ENCODE assay signal across 17 cellular contexts in the genomic region with DNA sequence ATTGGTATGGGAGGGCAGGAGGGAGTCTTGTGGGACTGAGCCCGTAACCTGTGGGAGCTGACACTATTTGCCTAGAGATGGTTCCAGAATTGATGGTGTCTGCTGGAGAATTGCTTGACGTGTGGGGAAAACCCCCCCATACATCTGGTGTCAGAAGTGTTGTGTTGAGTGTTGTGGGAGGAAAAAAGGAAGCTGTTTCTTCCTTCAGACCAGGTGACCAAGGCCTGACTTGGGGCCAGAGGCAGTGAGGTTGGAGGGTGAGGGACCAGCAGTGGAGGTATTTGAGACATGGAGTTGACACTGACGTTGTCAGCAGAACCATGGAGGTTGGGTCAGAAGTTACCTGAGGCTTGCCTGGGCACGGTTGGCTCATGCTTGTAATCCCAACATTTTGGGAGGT. TPM values are rescaled to one million over a fixed set of nuclear protein-coding genes. Genes with fewer than 3 reads are reported as not detected.
A peak's percentile ranks its signal among the peaks of the same experiment; 100 is the strongest.
DNase-seq lines count a peak whose midpoint lies in the region; ATAC-seq and TF ChIP-seq lines count a peak whose summit lies in the region.
"Had no signal": no experiment of that assay in that cellular context is flagged by ENCODE, and none has a peak within 500 bp of the region (broad histone marks: within the 10 kb centered on the region; RNA-seq: fewer than 3 reads in every experiment).

No MANE protein-coding gene starts in this region.

- H4K20me1 ChIP-seq in hepatocyte (ENCODE audit: insufficient read depth, poor library complexity, severe bottlenecking) (no peaks in the 10 kb centered on the region), neural progenitor cell (ENCODE audit: low read depth) (no peaks in the 10 kb centered on the region)

- H3F3A ChIP-seq in neural progenitor cell (ENCODE audit: low read depth), result no peaks in the 10 kb centered on the region

- TF ChIP-seq POLR2A in NB4 (IDR thresholded peaks at IDR 0.05; ENCODE audit: extremely low read depth, insufficient read length), result no peak

- CTCF ChIA-PET in activated naive CD4-positive, alpha-beta T cell treated with anti-CD3 and anti-CD28 coated beads, Interleukin-2, amount 10 ng/mL, durations not matched to agents 7 days and 5 days (lab: Charles Lee), result interaction anchor here (0.7 kb wide), 2 partner anchors 18 to 45 kb away, joined by 3 read pairs; no protein-coding TSS in a partner anchor

- no peaks in the 10 kb centered on the region for H3K27me3 ChIP-seq in hepatocyte
- peaks cover 5% of the 10 kb centered on the region for H3K27me3 ChIP-seq in neural progenitor cell
- H3K27me3 ChIP-seq: breast epithelium, SJSA1 had no signal

- no peaks in the 10 kb centered on the region for H3K79me2 ChIP-seq in hepatocyte
- no peaks in the 10 kb centered on the region for H3K79me2 ChIP-seq in neural progenitor cell (ENCODE audit: low read depth)

- H3K27me3 Mint-ChIP-seq in activated naive CD4-positive, alpha-beta T cell treated with anti-CD3 and anti-CD28 coated beads, Interleukin-2, amount 10 ng/mL, durations not matched to agents 7 days and 5 days, result no peaks in the 10 kb centered on the region
- no peaks in the 10 kb centered on the region for H3K27me3 Mint-ChIP-seq in central memory CD8-positive, alpha-beta T cell
- H3K27me3 Mint-ChIP-seq in osteocyte (ENCODE audit: unreplicated experiment) (peaks cover 3% of the 10 kb centered on the region), neural progenitor cell (ENCODE audit: insufficient read depth, low read depth) (peaks cover 5% of the 10 kb centered on the region)

- no peak for DNase-seq in activated naive CD4-positive, alpha-beta T cell treated with anti-CD3 and anti-CD28 coated beads, Interleukin-2, amount 10 ng/mL, durations not matched to agents 7 days and 5 days
- DNase-seq in activated naive CD4-positive, alpha-beta T cell treated with Interleukin-2 at 50 U/mL for 16 hours, result no peak
- peak; percentile 30 for DNase-seq in NB4 (ENCODE audit: low read depth)
- DNase-seq in central memory CD8-positive, alpha-beta T cell (ENCODE audit: low spot score in 2 of 2), result no peak
- DNase-seq in GDM1 (lab: John Stamatoyannopoulos, UW), result no peak
- DNase-seq in hepatocyte (ENCODE audit: low spot score), result no peak
- no peak for DNase-seq in osteocyte (ENCODE audit: extremely low spot score, unreplicated experiment)
- no peak for DNase-seq in neural progenitor cell (ENCODE audit: low spot score)
- DNase-seq: DND-41, endodermal cell, NCI-H1092 had no signal

- H3K27ac ChIP-seq in hepatocyte (no peak overlapping the region), neural progenitor cell (no peak overlapping the region)
- H3K27ac ChIP-seq: breast epithelium, SJSA1 had no signal

- H3K4me2 ChIP-seq in hepatocyte, result no peak overlapping the region
- H3K4me2 ChIP-seq in neural progenitor cell, result no peak overlapping the region

- H3K4me3 Mint-ChIP-seq in activated naive CD4-positive, alpha-beta T cell treated with anti-CD3 and anti-CD28 coated beads, Interleukin-2, amount 10 ng/mL, durations not matched to agents 7 days and 5 days, result no peak overlapping the region
- H3K4me3 Mint-ChIP-seq in central memory CD8-positive, alpha-beta T cell, result no peak overlapping the region
- H3K4me3 Mint-ChIP-seq in osteocyte (ENCODE audit: unreplicated experiment) (no peak overlapping the region), neural progenitor cell (no peak overlapping the region)
- H3K4me3 Mint-ChIP-seq: endodermal cell, mesothelial cell of epicardium, WTC11 had no signal

- H3K9me3 Mint-ChIP-seq in activated naive CD4-positive, alpha-beta T cell treated with anti-CD3 and anti-CD28 coated beads, Interleukin-2, amount 10 ng/mL, durations not matched to agents 7 days and 5 days, result peaks cover 12% of the 10 kb centered on the region
- peaks cover 5% of the 10 kb centered on the region for H3K9me3 Mint-ChIP-seq in central memory CD8-positive, alpha-beta T cell
- no peaks in the 10 kb centered on the region for H3K9me3 Mint-ChIP-seq in osteocyte (ENCODE audit: unreplicated experiment)
- peaks cover 6% of the 10 kb centered on the region for H3K9me3 Mint-ChIP-seq in neural progenitor cell
- H3K9me3 Mint-ChIP-seq: endodermal cell, mesothelial cell of epicardium, WTC11 had no signal

- H3K9me3 ChIP-seq in hepatocyte (ENCODE audit: low read depth) (no peaks in the 10 kb centered on the region), neural progenitor cell (ENCODE audit: low read depth) (no peaks in the 10 kb centered on the region)
- H3K9me3 ChIP-seq: breast epithelium, SJSA1 had no signal

- no peak overlapping the region for H3K4me3 ChIP-seq in NB4 (ENCODE audit: low read depth, low read length)
- H3K4me3 ChIP-seq in hepatocyte, result no peak overlapping the region
- H3K4me3 ChIP-seq in neural progenitor cell, result no peak overlapping the region
- H3K4me3 ChIP-seq: breast epithelium, SJSA1 had no signal

- H2AFZ ChIP-seq in hepatocyte (no peak overlapping the region), neural progenitor cell (replicated peaks) (no peak overlapping the region)

- peaks cover 63% of the 10 kb centered on the region for H3K4me1 Mint-ChIP-seq in activated naive CD4-positive, alpha-beta T cell treated with anti-CD3 and anti-CD28 coated beads, Interleukin-2, amount 10 ng/mL, durations not matched to agents 7 days and 5 days
- peaks cover 65% of the 10 kb centered on the region for H3K4me1 Mint-ChIP-seq in central memory CD8-positive, alpha-beta T cell
- H3K4me1 Mint-ChIP-seq in osteocyte (ENCODE audit: unreplicated experiment) (no peaks in the 10 kb centered on the region), neural progenitor cell (peaks cover 28% of the 10 kb centered on the region)

- peak overlapping the region; percentile 20 for H3K27ac Mint-ChIP-seq in activated naive CD4-positive, alpha-beta T cell treated with anti-CD3 and anti-CD28 coated beads, Interleukin-2, amount 10 ng/mL, durations not matched to agents 7 days and 5 days
- peak overlapping the region; percentile 70 for H3K27ac Mint-ChIP-seq in central memory CD8-positive, alpha-beta T cell (ENCODE audit: low read depth)
- H3K27ac Mint-ChIP-seq in osteocyte (ENCODE audit: unreplicated experiment), result no peak overlapping the region
- H3K27ac Mint-ChIP-seq in neural progenitor cell, result no peak overlapping the region
- H3K27ac Mint-ChIP-seq: endodermal cell, mesothelial cell of epicardium, progenitor cell of endocrine pancreas, WTC11 had no signal

- no peak overlapping the region for H3K9ac ChIP-seq in neural progenitor cell

- WGBS in hepatocyte (ENCODE audit: low lambda C conversion rate, missing lambda C conversion rate), result 89% methylated on average over 4 of the region's 4 CpGs

- ATAC-seq in central memory CD8-positive, alpha-beta T cell (replicated peaks; ENCODE audit: extremely low read depth, poor library complexity, severe bottlenecking), result no peak
- ATAC-seq: WTC11 had no signal

- peaks cover 7% of the 10 kb centered on the region for H3K4me1 ChIP-seq in hepatocyte (ENCODE audit: insufficient read depth)
- peaks cover 16% of the 10 kb centered on the region for H3K4me1 ChIP-seq in neural progenitor cell
- H3K4me1 ChIP-seq: breast epithelium had no signal

- peaks cover 48% of the 10 kb centered on the region for H3K36me3 Mint-ChIP-seq in activated naive CD4-positive, alpha-beta T cell treated with anti-CD3 and anti-CD28 coated beads, Interleukin-2, amount 10 ng/mL, durations not matched to agents 7 days and 5 days
- H3K36me3 Mint-ChIP-seq in central memory CD8-positive, alpha-beta T cell (ENCODE audit: insufficient read depth), result peaks cover 29% of the 10 kb centered on the region
- H3K36me3 Mint-ChIP-seq in osteocyte (ENCODE audit: unreplicated experiment) (no peaks in the 10 kb centered on the region), neural progenitor cell (no peaks in the 10 kb centered on the region)
- H3K36me3 Mint-ChIP-seq: mesothelial cell of epicardium, WTC11 had no signal

- H3K36me3 ChIP-seq in hepatocyte (replicated peaks; ENCODE audit: insufficient read depth, low read depth) (no peaks in the 10 kb centered on the region), neural progenitor cell (no peaks in the 10 kb centered on the region)
- H3K36me3 ChIP-seq: breast epithelium, SJSA1 had no signal

- H3K9me2 ChIP-seq in hepatocyte (replicated peaks; ENCODE audit: insufficient read depth), result no peaks in the 10 kb centered on the region

- no peak for TF ChIP-seq CTCF in NB4 (IDR thresholded peaks at IDR 0.05; ENCODE audit: low read depth, low read length)
- no peak for TF ChIP-seq CTCF in hepatocyte (IDR thresholded peaks at IDR 0.05; ENCODE audit: poor library complexity)
- no peak for TF ChIP-seq CTCF in osteocyte (IDR thresholded peaks at IDR 0.05)
- TF ChIP-seq CTCF in neural progenitor cell (IDR thresholded peaks at IDR 0.05), result no peak

RNA-seq across cellular contexts. Expression of a gene that starts 8.3 kb away (rescaled TPM):
- total RNA-seq in hepatocyte (0.47 and 1.5 TPM in 2 replicates), osteocyte (not detected in 2 replicates), neural progenitor cell (ENCODE audit: low replicate concordance) (0.11 and 0.87 TPM in 2 replicates)
- 0.89 and 0.97 TPM in 2 replicates for polyA plus RNA-seq in hepatocyte
- total RNA-seq: frontal cortex, SJSA1 had no signal

RNA-seq across cellular contexts. Expression of a gene that starts 39.1 kb away (rescaled TPM):
- total RNA-seq in hepatocyte, result 76.3 and 78.9 TPM in 2 replicates
- 56.4 and 58.0 TPM in 2 replicates for polyA plus RNA-seq in hepatocyte
- 36.1 and 37.7 TPM in 2 replicates for total RNA-seq in osteocyte
- total RNA-seq in neural progenitor cell (ENCODE audit: low replicate concordance), result 21.9 and 31.6 TPM in 2 replicates

RNA-seq across cellular contexts. Expression of a gene that starts 56.8 kb away (rescaled TPM):
- total RNA-seq in hepatocyte, result 14.8 and 19.0 TPM in 2 replicates
- polyA plus RNA-seq in hepatocyte, result 8.9 and 9.0 TPM in 2 replicates
- 25.7 and 27.7 TPM in 2 replicates for total RNA-seq in osteocyte
- 10.9 and 13.0 TPM in 2 replicates for total RNA-seq in neural progenitor cell (ENCODE audit: low replicate concordance)

Comparison
In these comparisons a context has a peak if more than half of its experiments do, and no peak if none do; other contexts are left out.
1. H3K27ac Mint-ChIP-seq: peak in activated naive CD4-positive, alpha-beta T cell treated with anti-CD3 and anti-CD28 coated beads, Interleukin-2, amount 10 ng/mL, durations not matched to agents 7 days and 5 days (single experiment) and central memory CD8-positive, alpha-beta T cell (single experiment); none in osteocyte (single experiment) and neural progenitor cell (single experiment).